Comparison of ENCODE assay signal across 22 cellular contexts in the genomic region with DNA sequence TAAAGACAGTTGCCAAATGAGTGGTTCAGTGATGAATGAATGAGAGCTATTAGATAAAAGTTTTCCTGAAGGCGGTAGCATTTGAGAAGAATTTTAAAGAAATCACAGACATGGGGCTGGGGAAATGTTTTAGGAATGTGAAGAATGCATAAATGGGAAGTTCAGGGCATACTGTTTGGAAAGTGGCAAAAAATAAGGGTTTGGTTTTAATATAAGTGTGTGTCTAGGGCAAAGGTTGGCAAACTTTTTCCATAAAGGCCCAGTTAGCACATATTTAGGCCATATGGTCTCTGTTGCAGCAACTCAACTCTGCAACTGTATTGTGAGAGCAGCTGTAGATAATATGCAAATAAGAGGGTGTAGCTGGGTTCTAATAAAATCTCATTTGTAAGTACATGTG.
DNase-seq lines count a peak whose midpoint lies in the region; ATAC-seq and TF ChIP-seq lines count a peak whose summit lies in the region.
"Had no signal": no experiment of that assay in that cellular context is flagged by ENCODE, and none has a peak within 500 bp of the region (broad histone marks: within the 10 kb centered on the region; RNA-seq: fewer than 3 reads in every experiment).

No MANE protein-coding gene starts in this region.

- H3K4me3 ChIP-seq in HFF-Myc (replicated peaks; ENCODE audit: low read depth, low read length) = no peak overlapping the region
- H3K4me3 ChIP-seq: left lung, stomach, tibial nerve had no signal

- TF ChIP-seq CTCF in HFF-Myc (IDR thresholded peaks at IDR 0.05; ENCODE audit: low read depth, low read length, missing control alignments) = no peak

- ATAC-seq in HG02852 (IDR thresholded peaks at IDR 0.05; ENCODE audit: unreplicated experiment) = no peak
- no peak for ATAC-seq in GM19395 (IDR thresholded peaks at IDR 0.05; ENCODE audit: unreplicated experiment)
- ATAC-seq: left lung; naive thymus-derived CD8-positive, alpha-beta T cell had no signal

- peak; percentile 15 for DNase-seq in AG20443 (ENCODE audit: low spot score)
- peak; percentile 49 for DNase-seq in HFF-Myc (ENCODE audit: extremely low read depth, low read depth)
- DNase-seq in astrocyte of the hippocampus (ENCODE audit: low read depth, low spot score) = peak; percentile 40
- peak; percentile 3 for DNase-seq in kidney glomerular epithelial cell (lab: John Stamatoyannopoulos, UW)
- no peak for DNase-seq in HuH-7.5 (ENCODE audit: low spot score)
- DNase-seq in activated naive CD4-positive, alpha-beta T cell (lab: John Stamatoyannopoulos, UW) = no peak
- DNase-seq: activated CD4-positive, alpha-beta T cell treated with anti-CD3 and anti-CD28 coated beads, Interleukin-2, amount 10 ng/mL, durations not matched to agents 7 days and 5 days; activated naive CD4-positive, alpha-beta T cell treated with anti-CD3 and anti-CD28 coated beads, Interleukin-2, amount 10 ng/mL, durations not matched to agents 7 days and 5 days; activated T-cell treated with anti-CD3 and anti-CD28 coated beads, Interleukin-2, amount 50 U/mL, for 48 hours; amygdala; foreskin melanocyte; GOT3; hippocampal formation; immature natural killer cell; left lung; naive thymus-derived CD8-positive, alpha-beta T cell; NCI-H1105 treated with DMSO at 0.1 percent for 48 hours; NCI-H2029 treated with DMSO at 0.1 percent for 48 hours; stomach had no signal

Comparison
In these comparisons a context has a peak if more than half of its experiments do, and no peak if none do; other contexts are left out.
1. DNase-seq: peak in AG20443 (single experiment), HFF-Myc (single experiment), astrocyte of the hippocampus (single experiment) and kidney glomerular epithelial cell (single experiment); none in HuH-7.5 (single experiment) and activated naive CD4-positive, alpha-beta T cell (0 of 4).